8 cellular contexts compared by ENCODE assay signal in the genomic region with DNA sequence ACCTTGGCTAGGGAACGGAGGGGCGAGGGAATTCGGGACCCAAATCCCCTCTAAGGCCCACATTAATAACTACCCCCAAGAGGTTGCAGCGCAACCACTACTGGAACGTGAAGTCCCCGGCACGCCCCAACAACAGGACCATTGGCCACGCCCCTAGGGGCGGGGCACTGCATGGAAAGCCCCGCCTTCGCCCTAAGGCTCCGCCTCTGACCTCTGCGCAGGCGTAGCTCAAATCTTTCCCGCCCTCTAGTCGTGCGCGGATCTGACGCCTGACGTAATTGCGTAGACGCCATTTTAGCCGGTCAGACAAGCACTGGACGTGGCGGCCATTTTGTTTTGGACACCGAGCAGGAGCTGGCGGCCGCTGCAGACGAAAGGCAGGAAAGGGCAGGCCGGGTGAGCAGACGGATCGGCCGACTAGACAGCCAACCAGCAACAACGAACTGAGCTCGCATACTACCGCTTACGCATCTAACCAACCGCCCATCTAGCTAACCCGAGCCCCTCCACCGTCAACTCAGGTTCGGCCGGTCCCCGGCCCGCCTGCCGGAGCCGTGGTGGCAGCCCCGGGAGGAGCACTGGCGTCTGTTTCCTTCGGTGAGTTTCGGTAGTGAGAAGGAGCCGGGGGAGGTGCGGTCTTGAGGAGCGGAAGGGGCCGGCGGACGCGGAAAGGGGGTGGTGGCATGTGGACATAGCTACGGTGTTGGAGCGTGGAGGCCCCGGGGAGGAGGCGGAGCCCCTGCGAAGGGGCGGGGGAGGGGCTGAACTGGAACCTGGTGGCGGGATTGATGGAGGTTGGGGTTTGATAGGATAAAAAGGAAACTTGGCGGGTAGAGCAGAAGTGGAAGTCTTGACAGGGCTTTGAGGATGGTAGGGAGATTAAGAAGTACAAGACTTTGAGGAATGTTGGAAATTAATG. TPM values are rescaled to one million over a fixed set of nuclear protein-coding genes. Genes with fewer than 3 reads are reported as not detected.
DNase-seq lines count a peak whose midpoint lies in the region; ATAC-seq and TF ChIP-seq lines count a peak whose summit lies in the region.

A gene with protein sequence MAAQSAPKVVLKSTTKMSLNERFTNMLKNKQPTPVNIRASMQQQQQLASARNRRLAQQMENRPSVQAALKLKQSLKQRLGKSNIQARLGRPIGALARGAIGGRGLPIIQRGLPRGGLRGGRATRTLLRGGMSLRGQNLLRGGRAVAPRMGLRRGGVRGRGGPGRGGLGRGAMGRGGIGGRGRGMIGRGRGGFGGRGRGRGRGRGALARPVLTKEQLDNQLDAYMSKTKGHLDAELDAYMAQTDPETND (plus strand): TSS at position 320 of the 919 bp plus-strand sequence. CDS start 2,523 bp downstream, outside the sequence.

- no peaks in the 10 kb centered on the region for H3K27me3 Mint-ChIP-seq in T-helper 17 cell
- H3K27me3 Mint-ChIP-seq in progenitor cell of endocrine pancreas: no peaks in the 10 kb centered on the region

- H3K27ac Mint-ChIP-seq in T-helper 17 cell (peak within 1 kb of the TSS; percentile 98), progenitor cell of endocrine pancreas (peak within 1 kb of the TSS; percentile 100)

- peak within 1 kb of the TSS; percentile 99 for H3K4me3 Mint-ChIP-seq in T-helper 17 cell
- peak within 1 kb of the TSS; percentile 99 for H3K4me3 Mint-ChIP-seq in progenitor cell of endocrine pancreas (ENCODE audit: low read depth)

- peaks cover 10% of the 10 kb centered on the region for H3K36me3 Mint-ChIP-seq in T-helper 17 cell (ENCODE audit: low read depth)
- H3K36me3 Mint-ChIP-seq in progenitor cell of endocrine pancreas (ENCODE audit: insufficient read depth): peaks cover 19% of the 10 kb centered on the region

- no peak for TF ChIP-seq CTCF in left ventricle myocardium inferior (IDR thresholded peaks at IDR 0.05; ENCODE audit: borderline replicate concordance)
- TF ChIP-seq CTCF in progenitor cell of endocrine pancreas (IDR thresholded peaks at IDR 0.05; ENCODE audit: unreplicated experiment): no peak

- H3K27ac ChIP-seq in left ventricle myocardium inferior (replicated peaks): peak within 1 kb of the TSS; percentile 100

- peak within 1 kb of the TSS; percentile 88 for H3K4me3 ChIP-seq in left ventricle myocardium inferior

- H3K9me3 ChIP-seq in T-helper 17 cell (ENCODE audit: control insufficient read depth, low read length, poor library complexity, severe bottlenecking): no peaks in the 10 kb centered on the region
- H3K9me3 ChIP-seq in left ventricle myocardium inferior (replicated peaks): no peaks in the 10 kb centered on the region

- DNase-seq in NCI-H1694 treated with DMSO at 0.1 percent for 48 hours (lab: John Stamatoyannopoulos, UW) (peak; percentile 97), T-helper 17 cell (peak; percentile 84 to 94 (median 92)), amygdala (lab: John Stamatoyannopoulos, UW) (peak; percentile 74 to 99 (median 96)), left ventricle myocardium inferior (peak; percentile 96), progenitor cell of endocrine pancreas (ENCODE audit: low spot score, unreplicated experiment) (peak; percentile 87), ureter (ENCODE audit: low spot score) (peak; percentile 98)

- intact Hi-C loops in left ventricle myocardium inferior (cut with micrococcal nuclease): no loop called here

- TF ChIP-seq POLR2A in GM15510 (IDR thresholded peaks at IDR 0.05; ENCODE audit: borderline replicate concordance, extremely low read depth, insufficient read length): peak; percentile 90

- H3K9me3 Mint-ChIP-seq in progenitor cell of endocrine pancreas (ENCODE audit: low read depth): peaks cover 4% of the 10 kb centered on the region

- peaks cover 41% of the 10 kb centered on the region for H3K4me1 Mint-ChIP-seq in T-helper 17 cell
- peaks cover 36% of the 10 kb centered on the region for H3K4me1 Mint-ChIP-seq in progenitor cell of endocrine pancreas (ENCODE audit: low read depth)

- ATAC-seq in HG02885 (IDR thresholded peaks at IDR 0.05; ENCODE audit: poor library complexity, unreplicated experiment) (peak; percentile 86), T-helper 17 cell (peak; percentile 89)

- H3K36me3 ChIP-seq in left ventricle myocardium inferior: peaks cover 39% of the 10 kb centered on the region

- peaks cover 93% of the 10 kb centered on the region for H3K4me1 ChIP-seq in left ventricle myocardium inferior

- H3K27me3 ChIP-seq in left ventricle myocardium inferior (ENCODE audit: low read depth): no peaks in the 10 kb centered on the region

RNA-seq across cellular contexts. Expression of the gene that starts here (rescaled TPM):
- total RNA-seq in T-helper 17 cell: 10 to 100 TPM; 82.0 to 82.4 TPM
- total RNA-seq in left ventricle myocardium inferior: 75.5 TPM
- 128 and 129 TPM in 2 replicates for total RNA-seq in progenitor cell of endocrine pancreas
- 91.7 TPM for total RNA-seq in ureter

Comparison
In these comparisons a context has a peak if more than half of its experiments do, and no peak if none do; other contexts are left out.
1. Peak in every context shown above with its lines: DNase-seq, ATAC-seq, H3K4me3 ChIP-seq and H3K27ac ChIP-seq.